Comparison of ENCODE assay signal across 13 cellular contexts in the genomic region with DNA sequence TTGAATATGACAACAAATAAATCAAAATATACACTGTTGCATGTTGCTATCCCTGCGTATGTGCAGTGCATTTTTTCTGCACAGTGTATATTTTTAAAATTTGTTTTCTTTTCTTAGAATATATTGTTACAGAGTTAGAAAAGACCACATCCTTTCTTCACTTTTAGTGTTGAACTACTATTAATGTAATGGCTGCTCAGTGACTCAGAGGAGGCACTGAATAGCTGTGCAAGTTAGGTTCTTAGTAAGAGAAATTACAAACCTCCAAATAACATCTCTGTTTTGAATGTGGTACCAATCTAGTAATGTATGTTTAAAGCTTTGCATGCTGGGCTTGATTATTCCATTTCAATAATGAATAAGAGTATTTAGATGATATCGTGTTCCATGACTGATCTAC.
"Had no signal": no experiment of that assay in that cellular context is flagged by ENCODE, and none has a peak within 500 bp of the region (broad histone marks: within the 10 kb centered on the region; RNA-seq: fewer than 3 reads in every experiment).

No MANE protein-coding gene starts in this region.

- H3K9me3 ChIP-seq: neutrophil, sigmoid colon, spleen had no signal

- H3K4me1 ChIP-seq: parathyroid adenoma, sigmoid colon had no signal

- H2AFZ ChIP-seq: parathyroid adenoma had no signal

- DNase-seq: activated CD4-positive, alpha-beta T cell treated with anti-CD3 and anti-CD28 coated beads, Interleukin-2, amount 10 ng/mL, durations not matched to agents 7 days and 5 days; activated CD8-positive, alpha-beta memory T cell treated with anti-CD3 and anti-CD28 coated beads for 24 hours; activated naive CD4-positive, alpha-beta T cell; activated naive CD8-positive, alpha-beta T cell treated with anti-CD3 and anti-CD28 coated beads, Interleukin-2, amount 10 ng/mL, durations not matched to agents 7 days and 5 days; effector memory CD8-positive, alpha-beta T cell; foreskin melanocyte; mesendoderm; natural killer cell; sigmoid colon; spleen; stimulated activated naive CD8-positive, alpha-beta T cell treated with anti-CD3 and anti-CD28 coated beads, Interleukin-15, amount 100 ng/mL, for 72 hours had no signal

- H3K27me3 ChIP-seq: neutrophil, sigmoid colon, spleen had no signal

- H3K36me3 ChIP-seq: neutrophil, sigmoid colon, spleen had no signal

- H3K4me3 ChIP-seq: sigmoid colon, spleen had no signal

- H3K79me2 ChIP-seq: parathyroid adenoma had no signal

- H3K9ac ChIP-seq: parathyroid adenoma had no signal

- ATAC-seq: effector memory CD8-positive, alpha-beta T cell; natural killer cell; stimulated activated naive CD8-positive, alpha-beta T cell treated with anti-CD3 and anti-CD28 coated beads, Interleukin-15, amount 100 ng/mL, for 72 hours had no signal

- H3K27ac ChIP-seq: neutrophil, parathyroid adenoma, sigmoid colon, spleen had no signal
